16 cellular contexts compared by ENCODE assay signal in genomic region chr4:100288167-100288566, GRCh38.
DNase-seq lines count a peak whose midpoint lies in the region; ATAC-seq and TF ChIP-seq lines count a peak whose summit lies in the region.
"Had no signal": no experiment of that assay in that cellular context is flagged by ENCODE, and none has a peak within 500 bp of the region (broad histone marks: within the 10 kb centered on the region; RNA-seq: fewer than 3 reads in every experiment).

No MANE protein-coding gene starts in this region.

- dilution Hi-C loops in mammary epithelial cell (cut with HindIII; ENCODE audit: low sequenced_read_pairs): no loop called here

- WGBS in mammary epithelial cell (ENCODE audit: low coverage, missing lambda C conversion rate): 0% methylated on average over 1 of the region's 1 CpG

- in situ Hi-C loops in mammary epithelial cell (cut with MboI; ENCODE audit: low sequenced_read_pairs in 2 of 2): no loop called here

- DNase-seq in M059J (ENCODE audit: low read depth): peak; percentile 87
- peak; percentile 79 for DNase-seq in mammary epithelial cell
- DNase-seq in foreskin melanocyte: peak; percentile 17
- DNase-seq in stromal cell of bone marrow (ENCODE audit: low read depth): peak; percentile 46
- no peak for DNase-seq in left ventricle myocardium inferior
- DNase-seq: activated CD4-positive, alpha-beta T cell treated with anti-CD3 and anti-CD28 coated beads, Interleukin-2, amount 10 ng/mL, durations not matched to agents 7 days and 5 days; activated naive CD4-positive, alpha-beta T cell treated with anti-CD3 and anti-CD28 coated beads, Interleukin-2, amount 50 U/mL, for 16 hours; activated T-cell treated with anti-CD3 and anti-CD28 coated beads, Interleukin-2, amount 50 U/mL, for 24 hours; GF-D8; left lung; NCI-H1930; NCI-H510A; stimulated activated CD4-positive, alpha-beta T cell treated with anti-CD3 and anti-CD28 coated beads, Interleukin-2, amount 100 ng/mL, for 48 hours had no signal

- no peak overlapping the region for H3K9ac ChIP-seq in mammary epithelial cell (ENCODE audit: insufficient read depth, low read length)

- no peak overlapping the region for H2AFZ ChIP-seq in mammary epithelial cell (ENCODE audit: low read depth, low read length)

- H3K4me2 ChIP-seq in mammary epithelial cell (ENCODE audit: insufficient read depth, low read depth, low read length): no peak overlapping the region

- H3K4me1 ChIP-seq in mammary epithelial cell (ENCODE audit: insufficient read depth, low read length): peaks cover 32% of the 10 kb centered on the region
- peaks cover 8% of the 10 kb centered on the region for H3K4me1 ChIP-seq in left ventricle myocardium inferior
- H3K4me1 ChIP-seq: left lung, suprapubic skin had no signal

- intact Hi-C loops in mammary epithelial cell (cut with micrococcal nuclease): no loop called here
- intact Hi-C loops in left ventricle myocardium inferior (cut with micrococcal nuclease): no loop called here

- no peak overlapping the region for H3K4me3 ChIP-seq in mammary epithelial cell (replicated peaks in 1 of 3; ENCODE audit: insufficient read depth in 1 of 3, low read depth in 2 of 3, low read length in 3 of 3)
- H3K4me3 ChIP-seq in left ventricle myocardium inferior: no peak overlapping the region
- H3K4me3 ChIP-seq: left lung, suprapubic skin had no signal

- H3K27me3 ChIP-seq in mammary epithelial cell (ENCODE audit: insufficient read depth, low read length) (no peaks in the 10 kb centered on the region), left ventricle myocardium inferior (ENCODE audit: low read depth) (no peaks in the 10 kb centered on the region)
- H3K27me3 ChIP-seq: left lung, suprapubic skin had no signal

- H3K36me3 ChIP-seq in mammary epithelial cell (ENCODE audit: insufficient read depth, low read length) (no peaks in the 10 kb centered on the region), left ventricle myocardium inferior (no peaks in the 10 kb centered on the region)
- H3K36me3 ChIP-seq: left lung, suprapubic skin had no signal

- H3K79me2 ChIP-seq in mammary epithelial cell (ENCODE audit: insufficient read depth, low read length): no peaks in the 10 kb centered on the region

- H3K9me3 ChIP-seq in mammary epithelial cell (replicated peaks; ENCODE audit: insufficient read depth, low read length): no peaks in the 10 kb centered on the region
- H3K9me3 ChIP-seq in left ventricle myocardium inferior (replicated peaks): no peaks in the 10 kb centered on the region
- H3K9me3 ChIP-seq: left lung, suprapubic skin had no signal

- peak overlapping the region; percentile 69 for H3K27ac ChIP-seq in mammary epithelial cell (ENCODE audit: insufficient read depth, low read depth, low read length)
- no peak overlapping the region for H3K27ac ChIP-seq in left ventricle myocardium inferior (replicated peaks)
- H3K27ac ChIP-seq: left lung had no signal

- no TSS peak for BruUV-seq in mammary epithelial cell (replicated peaks; lab: Mats Ljungman, UMichigan)

- TF ChIP-seq CTCF in mammary epithelial cell (conservative IDR thresholded peaks at IDR 0.05 in 1 of 2, IDR thresholded peaks at IDR 0.05 in 1 of 2; ENCODE audit: extremely low read depth in 1 of 2, insufficient read depth in 1 of 2, low read depth in 1 of 2, low read length in 2 of 2) (no peak), left ventricle myocardium inferior (IDR thresholded peaks at IDR 0.05; ENCODE audit: borderline replicate concordance) (no peak)

- ATAC-seq in HG03139 (IDR thresholded peaks at IDR 0.05; ENCODE audit: unreplicated experiment): no peak
- ATAC-seq in HG03342 (IDR thresholded peaks at IDR 0.05; ENCODE audit: unreplicated experiment): no peak
- ATAC-seq: left lung had no signal

- CTCF ChIA-PET in mammary epithelial cell (lab: Charles Lee; ENCODE audit: low non-redundant PET): no interaction called here

- H4K20me1 ChIP-seq in mammary epithelial cell (ENCODE audit: insufficient read depth, low read length): no peaks in the 10 kb centered on the region
